In genomic region chr2:58428553-58429284, GRCh38 we compare ENCODE assay signal across 8 cellular contexts.
DNase-seq lines count a peak whose midpoint lies in the region; ATAC-seq and TF ChIP-seq lines count a peak whose summit lies in the region.

No MANE protein-coding gene starts in this region.

- H3K27ac Mint-ChIP-seq in type B pancreatic cell = peak overlapping the region; percentile 87
- no peak overlapping the region for H3K27ac Mint-ChIP-seq in CD8-positive, alpha-beta memory T cell

- H3K4me1 Mint-ChIP-seq in type B pancreatic cell (ENCODE audit: unreplicated experiment) = peaks cover 10% of the 10 kb centered on the region
- H3K4me1 Mint-ChIP-seq in CD8-positive, alpha-beta memory T cell = peaks cover 6 to 20% (median 6%) of the 10 kb centered on the region in 3 donors

- TF ChIP-seq CTCF in type B pancreatic cell (conservative IDR thresholded peaks at IDR 0.05) = peak; percentile 33

- no peaks in the 10 kb centered on the region for H3K4me1 ChIP-seq in CD8-positive, alpha-beta memory T cell (ENCODE audit: insufficient read depth, low read length)

- H3K27ac ChIP-seq in angular gyrus (ENCODE audit: low read depth, low read length) = peak overlapping the region; percentile 95
- no peak overlapping the region for H3K27ac ChIP-seq in CD8-positive, alpha-beta memory T cell (ENCODE audit: low read depth, low read length)

- peaks cover 7% of the 10 kb centered on the region for H3K27me3 Mint-ChIP-seq in type B pancreatic cell
- peaks cover 15 to 46% of the 10 kb centered on the region in 2 donors for H3K27me3 Mint-ChIP-seq in CD8-positive, alpha-beta memory T cell

- no peaks in the 10 kb centered on the region for H3K9me3 Mint-ChIP-seq in type B pancreatic cell
- H3K9me3 Mint-ChIP-seq in CD8-positive, alpha-beta memory T cell = peaks cover 0 to 4% (median 0%) of the 10 kb centered on the region in 5 donors

- H3K4me3 ChIP-seq in CD8-positive, alpha-beta memory T cell (ENCODE audit: low read length) = no peak overlapping the region

- ATAC-seq in HG03025 (IDR thresholded peaks at IDR 0.05; ENCODE audit: low FRiP score, unreplicated experiment) = peak; percentile 57

- no peaks in the 10 kb centered on the region for H3K36me3 Mint-ChIP-seq in type B pancreatic cell
- H3K36me3 Mint-ChIP-seq in CD8-positive, alpha-beta memory T cell = no peaks in the 10 kb centered on the region

- DNase-seq in NCI-H1436 (lab: John Stamatoyannopoulos, UW) (peak; percentile 63), NCI-H1436 treated with DMSO at 0.1 percent for 48 hours (lab: John Stamatoyannopoulos, UW) (no peak), left kidney (ENCODE audit: low read depth, low spot score) (peak; percentile 83), type B pancreatic cell (ENCODE audit: extremely low spot score, unreplicated experiment) (peak; percentile 78), NCI-H226 (no peak)
- no peak for DNase-seq in CD8-positive, alpha-beta memory T cell

- H3K4me3 Mint-ChIP-seq in type B pancreatic cell = peak overlapping the region; percentile 97
- H3K4me3 Mint-ChIP-seq in CD8-positive, alpha-beta memory T cell = peak overlapping the region in 3 of 7 donors; percentile 20 to 54 (median 53)

- peaks cover 7% of the 10 kb centered on the region for H3K27me3 ChIP-seq in CD8-positive, alpha-beta memory T cell (ENCODE audit: insufficient read depth, low read length, poor library complexity, severe bottlenecking)

- CTCF ChIA-PET in CD8-positive, alpha-beta memory T cell (lab: Charles Lee) = no interaction called here

- no peaks in the 10 kb centered on the region for H3K9me3 ChIP-seq in CD8-positive, alpha-beta memory T cell (ENCODE audit: low read length)

- POLR2A ChIA-PET in CD8-positive, alpha-beta memory T cell (lab: Charles Lee) = no interaction called here

- H3K36me3 ChIP-seq in CD8-positive, alpha-beta memory T cell (ENCODE audit: insufficient read depth, low read length) = no peaks in the 10 kb centered on the region

Comparison
In these comparisons a context has a peak if more than half of its experiments do, and no peak if none do; other contexts are left out.
1. DNase-seq: peak in NCI-H1436 (single experiment), left kidney (single experiment) and type B pancreatic cell (single experiment); none in NCI-H1436 treated with DMSO at 0.1 percent for 48 hours (single experiment), NCI-H226 (single experiment) and CD8-positive, alpha-beta memory T cell (0 of 5).